ENCODE assay signal across 1 cellular context in the genomic region with DNA sequence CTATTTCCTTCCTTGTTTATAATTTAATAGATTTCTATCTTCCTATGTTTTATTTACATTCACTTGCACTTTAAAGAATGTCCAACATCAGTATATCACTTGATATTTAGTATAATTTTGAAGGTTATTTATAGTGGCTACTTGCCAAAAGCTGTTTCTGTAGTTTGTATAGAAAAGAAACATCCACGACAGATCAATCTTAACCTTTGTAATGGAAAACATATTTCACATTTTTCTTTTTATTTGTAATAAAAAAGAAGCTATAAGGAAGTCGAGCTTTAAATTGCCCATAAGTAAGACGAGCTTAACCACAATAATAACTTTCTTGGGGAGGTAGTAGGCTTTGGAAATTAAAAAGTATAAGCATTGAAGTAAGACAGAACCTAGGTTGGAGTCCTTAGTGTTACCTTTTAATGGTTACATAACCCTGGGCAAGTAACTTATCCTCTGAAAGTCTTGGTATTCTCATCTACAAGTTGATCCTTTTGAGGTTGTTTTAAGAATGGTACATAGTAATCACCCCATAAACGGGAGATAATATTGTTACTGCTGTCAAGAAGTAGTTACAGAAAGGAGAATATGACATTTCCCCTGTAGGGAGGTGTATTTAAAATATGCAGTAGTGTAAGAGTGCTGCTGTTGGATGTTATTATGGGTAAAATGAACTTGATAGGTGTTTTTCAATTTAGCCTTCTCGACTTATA.
TF ChIP-seq lines count a peak whose summit lies in the region.

No MANE protein-coding gene starts in this region.

TF ChIP-seq in endothelial cell of umbilical vein, 7 proteins besides CTCF, POLR2A, EP300 and RAD21 (continued from another document):
- TF ChIP-seq, protein P1, sequence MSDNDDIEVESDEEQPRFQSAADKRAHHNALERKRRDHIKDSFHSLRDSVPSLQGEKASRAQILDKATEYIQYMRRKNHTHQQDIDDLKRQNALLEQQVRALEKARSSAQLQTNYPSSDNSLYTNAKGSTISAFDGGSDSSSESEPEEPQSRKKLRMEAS (IDR thresholded peaks at IDR 0.05; ENCODE audit: insufficient read depth, insufficient read length) = no peak
